In genomic region chr1:50979964-50980363, GRCh38 we compare ENCODE assay signal across 12 cellular contexts. TPM values are rescaled to one million over a fixed set of nuclear protein-coding genes. Genes with fewer than 3 reads are reported as not detected.
DNase-seq lines count a peak whose midpoint lies in the region; ATAC-seq and TF ChIP-seq lines count a peak whose summit lies in the region.
"Had no signal": no experiment of that assay in that cellular context is flagged by ENCODE, and none has a peak within 500 bp of the region (broad histone marks: within the 10 kb centered on the region; RNA-seq: fewer than 3 reads in every experiment).

No MANE protein-coding gene starts in this region.

- H2AFZ ChIP-seq in Loucy (ENCODE audit: low read length) = no peak overlapping the region

- H3K4me1 ChIP-seq in breast epithelium (no peaks in the 10 kb centered on the region), Loucy (ENCODE audit: insufficient read depth, low read length, poor library complexity, severe bottlenecking) (peaks cover 67% of the 10 kb centered on the region), endocrine pancreas (ENCODE audit: control insufficient read depth, insufficient read depth, low read length) (peaks cover 17% of the 10 kb centered on the region), tibial artery (peaks cover 0 to 56% (median 3%) of the 10 kb centered on the region in 4 donors)

- no peak for DNase-seq in breast epithelium (ENCODE audit: low spot score in 2 of 2)
- DNase-seq in MCF 10A (ENCODE audit: unreplicated experiment) = no peak
- DNase-seq in tibial artery = no peak
- no peak for DNase-seq in NCI-H510A (lab: John Stamatoyannopoulos, UW)
- no peak for DNase-seq in AML-193 (lab: John Stamatoyannopoulos, UW)
- DNase-seq: caudate nucleus, NCI-H2227 treated with DMSO at 0.1 percent for 48 hours had no signal

- H3K9ac ChIP-seq in Loucy (ENCODE audit: low read depth, low read length, poor library complexity, severe bottlenecking) (peak overlapping the region; percentile 96), endocrine pancreas (ENCODE audit: control insufficient read depth, insufficient read depth, low read length) (no peak overlapping the region)

- BruUV-seq in MCF 10A (replicated peaks; lab: Mats Ljungman, UMichigan) = no TSS peak

- no peaks in the 10 kb centered on the region for H3K9me2 ChIP-seq in Loucy (replicated peaks; ENCODE audit: low read depth, low read length)

- CTCF ChIA-PET in MCF 10A (lab: Yijun Ruan, JAX) = interaction anchor here (1.3 to 2.9 kb wide), 3 partner anchors 10 to 211 kb away, joined by 6 to 10 read pairs (median 8); partner anchors contain the start of gene CDKN2C

- H3K9me3 Mint-ChIP-seq in MCF 10A (ENCODE audit: unreplicated experiment) = no peaks in the 10 kb centered on the region
- H3K9me3 Mint-ChIP-seq: mesothelial cell of epicardium had no signal

- H3K36me3 ChIP-seq in breast epithelium (no peaks in the 10 kb centered on the region), Loucy (ENCODE audit: insufficient read depth, low read length) (peaks cover 2% of the 10 kb centered on the region), endocrine pancreas (ENCODE audit: control insufficient read depth, insufficient read depth, low read length) (no peaks in the 10 kb centered on the region), tibial artery (no peaks in the 10 kb centered on the region)

- H3K27me3 ChIP-seq in breast epithelium (no peaks in the 10 kb centered on the region), Loucy (ENCODE audit: insufficient read depth, low read length, poor library complexity, severe bottlenecking) (no peaks in the 10 kb centered on the region), endocrine pancreas (ENCODE audit: control insufficient read depth, insufficient read depth, low read length) (no peaks in the 10 kb centered on the region), tibial artery (no peaks in the 10 kb centered on the region)

- peaks cover 99% of the 10 kb centered on the region for H3K79me2 ChIP-seq in Loucy (ENCODE audit: insufficient read depth, low read length)

- peaks cover 13% of the 10 kb centered on the region for H3F3A ChIP-seq in Loucy (ENCODE audit: low read depth)

- TF ChIP-seq CTCF in breast epithelium (IDR thresholded peaks at IDR 0.05) (no peak), MCF 10A (IDR thresholded peaks at IDR 0.05; ENCODE audit: unreplicated experiment) (no peak), Loucy (conservative IDR thresholded peaks at IDR 0.05; ENCODE audit: low read length) (no peak), tibial artery (IDR thresholded peaks at IDR 0.05) (no peak)

- H3K4me2 ChIP-seq in Loucy (ENCODE audit: low read depth, low read length, poor library complexity, severe bottlenecking) = peak overlapping the region; percentile 91

- POLR2A ChIA-PET in MCF 10A (lab: Yijun Ruan, JAX) = interaction anchor here (0.6 to 7.2 kb wide), 5 partner anchors 11 to 256 kb away, joined by 3 to 115 read pairs (median 3); partner anchors contain the start of genes CDKN2C and FAF1

- H3K4me3 ChIP-seq in breast epithelium = peak overlapping the region in 1 of 3 donors; percentile 76
- peak overlapping the region; percentile 85 for H3K4me3 ChIP-seq in Loucy (ENCODE audit: low read length, poor library complexity, severe bottlenecking)
- H3K4me3 ChIP-seq in endocrine pancreas (ENCODE audit: control insufficient read depth, insufficient read depth, low read length) = peak overlapping the region; percentile 57
- H3K4me3 ChIP-seq in tibial artery = peak overlapping the region; percentile 83 to 98

- no peaks in the 10 kb centered on the region for H3K9me3 ChIP-seq in breast epithelium
- H3K9me3 ChIP-seq in Loucy (ENCODE audit: insufficient read depth, low read depth, low read length) = no peaks in the 10 kb centered on the region
- no peaks in the 10 kb centered on the region for H3K9me3 ChIP-seq in endocrine pancreas (ENCODE audit: control insufficient read depth, low read length)
- no peaks in the 10 kb centered on the region for H3K9me3 ChIP-seq in tibial artery

- intact Hi-C loops in breast epithelium (cut with DNase I; ENCODE audit: low total_unique reads) (no loop called here), MCF 10A (cut with micrococcal nuclease) (no loop called here), tibial artery (cut with DNase I; ENCODE audit: low total_unique reads) (no loop called here)

- no peaks in the 10 kb centered on the region for H3K36me3 Mint-ChIP-seq in MCF 10A (ENCODE audit: insufficient read depth, unreplicated experiment)
- H3K36me3 Mint-ChIP-seq: mesothelial cell of epicardium had no signal

- H3K27ac Mint-ChIP-seq in MCF 10A (ENCODE audit: low read depth, unreplicated experiment) = no peak overlapping the region
- H3K27ac Mint-ChIP-seq: mesothelial cell of epicardium had no signal

- H3K4me1 Mint-ChIP-seq in MCF 10A (ENCODE audit: insufficient read depth, unreplicated experiment) = no peaks in the 10 kb centered on the region

- H3K27ac ChIP-seq in breast epithelium (peak overlapping the region; percentile 19 to 89), tibial artery (peak overlapping the region; percentile 99 to 100)
- H3K27ac ChIP-seq: C4-2B had no signal

- peaks cover 16% of the 10 kb centered on the region for H4K20me1 ChIP-seq in Loucy (ENCODE audit: insufficient read depth, low read length, poor library complexity, severe bottlenecking)

- TF ChIP-seq POLR2A in breast epithelium (IDR thresholded peaks at IDR 0.05) = no peak

- H3K4me3 Mint-ChIP-seq in MCF 10A (ENCODE audit: unreplicated experiment) = no peak overlapping the region
- H3K4me3 Mint-ChIP-seq: mesothelial cell of epicardium had no signal

- ATAC-seq in HG03139 (IDR thresholded peaks at IDR 0.05; ENCODE audit: unreplicated experiment) = no peak

- no peaks in the 10 kb centered on the region for H3K27me3 Mint-ChIP-seq in MCF 10A (ENCODE audit: insufficient read depth, unreplicated experiment)

RNA-seq across cellular contexts. Expression of gene CDKN2C, which starts 9.9 kb away (rescaled TPM):
- total RNA-seq in breast epithelium (10 to 100 TPM; 27.1 to 40.0 (median 31.1) TPM), MCF 10A (2022) (2.7 and 2.8 TPM in 2 replicates)

RNA-seq across cellular contexts. Expression of gene FAF1, which starts 19.9 kb away (rescaled TPM):
- total RNA-seq in breast epithelium (10 to 100 TPM; 34.9 to 58.2 (median 42.0) TPM), MCF 10A (2022) (74.4 and 93.2 TPM in 2 replicates)
